9 cellular contexts compared by ENCODE assay signal in genomic region chr21:46604975-46605758, GRCh38. TPM values are rescaled to one million over a fixed set of nuclear protein-coding genes. Genes with fewer than 3 reads are reported as not detected.
DNase-seq lines count a peak whose midpoint lies in the region; ATAC-seq and TF ChIP-seq lines count a peak whose summit lies in the region.
"Had no signal": no experiment of that assay in that cellular context is flagged by ENCODE, and none has a peak within 500 bp of the region (broad histone marks: within the 10 kb centered on the region; RNA-seq: fewer than 3 reads in every experiment).

TSS of gene S100B (minus strand) at chr21:46605082. CDS start at chr21:46602415, 2,667 bp downstream.

- peaks cover 24% of the 10 kb centered on the region for H3K4me1 Mint-ChIP-seq in activated CD4-positive, alpha-beta memory T cell treated with anti-CD3 and anti-CD28 coated beads for 36 hours (ENCODE audit: low read depth)

- H3K4me3 Mint-ChIP-seq in activated CD4-positive, alpha-beta memory T cell treated with anti-CD3 and anti-CD28 coated beads for 36 hours: no peak within 1 kb of the TSS

- TF ChIP-seq CTCF in smooth muscle cell (IDR thresholded peaks at IDR 0.05; ENCODE audit: borderline replicate concordance, insufficient read depth, poor library complexity, severe bottlenecking): no peak

- H3K27ac Mint-ChIP-seq in activated CD4-positive, alpha-beta memory T cell treated with anti-CD3 and anti-CD28 coated beads for 36 hours: peak within 1 kb of the TSS; percentile 25

- H3K4me1 ChIP-seq in smooth muscle cell (ENCODE audit: low read depth): peaks cover 13% of the 10 kb centered on the region

- no peaks in the 10 kb centered on the region for H3K9me3 ChIP-seq in smooth muscle cell (replicated peaks; ENCODE audit: low read depth)

- no peaks in the 10 kb centered on the region for H3K36me3 Mint-ChIP-seq in activated CD4-positive, alpha-beta memory T cell treated with anti-CD3 and anti-CD28 coated beads for 36 hours

- no peaks in the 10 kb centered on the region for H3K79me2 ChIP-seq in smooth muscle cell (ENCODE audit: low read depth)
- H3K79me2 ChIP-seq: hepatocyte had no signal

- no peaks in the 10 kb centered on the region for H3F3A ChIP-seq in smooth muscle cell (ENCODE audit: low read depth)

- peak; percentile 58 for DNase-seq in Jurkat, Clone E6-1 (ENCODE audit: low read depth, low spot score)
- no peak for DNase-seq in activated CD4-positive, alpha-beta memory T cell treated with anti-CD3 and anti-CD28 coated beads for 36 hours
- DNase-seq in hypothalamus (lab: John Stamatoyannopoulos, UW) (peak in 48 of 51 donors; percentile 35 to 96 (median 84)), smooth muscle cell (lab: John Stamatoyannopoulos, UW; ENCODE audit: unreplicated experiment) (no peak), HEK293T (ENCODE audit: extremely low spot score) (no peak)
- DNase-seq: NCI-H1105 treated with DMSO at 0.1 percent for 48 hours had no signal

- no peak within 1 kb of the TSS for H3K4me2 ChIP-seq in smooth muscle cell
- H3K4me2 ChIP-seq: hepatocyte had no signal

- H3K9ac ChIP-seq in smooth muscle cell (ENCODE audit: low read depth): no peak within 1 kb of the TSS

- H3K27me3 Mint-ChIP-seq in activated CD4-positive, alpha-beta memory T cell treated with anti-CD3 and anti-CD28 coated beads for 36 hours: no peaks in the 10 kb centered on the region

- POLR2A ChIA-PET in activated CD4-positive, alpha-beta memory T cell treated with anti-CD3 and anti-CD28 coated beads for 36 hours (lab: Charles Lee): no interaction called here
- POLR2A ChIA-PET in HEK293T (lab: Yijun Ruan, JAX): no interaction called here

- CTCF ChIA-PET in activated CD4-positive, alpha-beta memory T cell treated with anti-CD3 and anti-CD28 coated beads for 36 hours (lab: Charles Lee): no interaction called here
- CTCF ChIA-PET in HEK293T (lab: Yijun Ruan, JAX): interaction anchor here (0.6 kb wide), 1 partner anchor 10 kb away, joined by 3 read pairs; no protein-coding TSS in a partner anchor

- 83% methylated on average over 14 of the region's 14 CpGs for WGBS in smooth muscle cell (ENCODE audit: low lambda C conversion rate)

- H3K27ac ChIP-seq in smooth muscle cell (ENCODE audit: low read depth): no peak within 1 kb of the TSS
- H3K27ac ChIP-seq: hepatocyte had no signal

- no peak within 1 kb of the TSS for H3K4me3 ChIP-seq in Jurkat, Clone E6-1 (ENCODE audit: low read length)
- no peak within 1 kb of the TSS for H3K4me3 ChIP-seq in smooth muscle cell
- H3K4me3 ChIP-seq: hepatocyte had no signal

- no peaks in the 10 kb centered on the region for H3K9me3 Mint-ChIP-seq in activated CD4-positive, alpha-beta memory T cell treated with anti-CD3 and anti-CD28 coated beads for 36 hours

- H4K20me1 ChIP-seq in smooth muscle cell (ENCODE audit: low read depth): no peaks in the 10 kb centered on the region

- ATAC-seq in HG02938 (IDR thresholded peaks at IDR 0.05; ENCODE audit: unreplicated experiment) (no peak), GM21529 (IDR thresholded peaks at IDR 0.05; ENCODE audit: unreplicated experiment) (no peak)

- no peaks in the 10 kb centered on the region for H3K36me3 ChIP-seq in smooth muscle cell (ENCODE audit: low read depth)

- H2AFZ ChIP-seq in smooth muscle cell (ENCODE audit: low read depth): peak within 1 kb of the TSS; percentile 33
- H2AFZ ChIP-seq: hepatocyte had no signal

- intact Hi-C loops in activated CD4-positive, alpha-beta memory T cell treated with anti-CD3 and anti-CD28 coated beads for 36 hours (cut with micrococcal nuclease): no loop called here

- H3K27me3 ChIP-seq in smooth muscle cell (ENCODE audit: low read depth): no peaks in the 10 kb centered on the region
- H3K27me3 ChIP-seq: hepatocyte had no signal

TF ChIP-seq in HEK293T, 16 proteins besides CTCF, POLR2A, EP300 and RAD21:
- no peak for TF ChIP-seq ZNF384 (IDR thresholded peaks at IDR 0.05)
- TF ChIP-seq CTBP1 (IDR thresholded peaks at IDR 0.05; ENCODE audit: borderline replicate concordance): no peak
- TF ChIP-seq FOXK2 (IDR thresholded peaks at IDR 0.05): no peak
- TF ChIP-seq SUZ12 (IDR thresholded peaks at IDR 0.05): no peak
- TF ChIP-seq LEF1 (IDR thresholded peaks at IDR 0.05; ENCODE audit: borderline replicate concordance): no peak
- TF ChIP-seq ARNT (IDR thresholded peaks at IDR 0.05): no peak
- TF ChIP-seq HDGF (IDR thresholded peaks at IDR 0.05; ENCODE audit: borderline replicate concordance): no peak
- TF ChIP-seq PKNOX1 (IDR thresholded peaks at IDR 0.05): no peak
- no peak for TF ChIP-seq SP1 (IDR thresholded peaks at IDR 0.05)
- no peak for TF ChIP-seq L3MBTL2 (conservative IDR thresholded peaks at IDR 0.05)
- no peak for TF ChIP-seq NFRKB (IDR thresholded peaks at IDR 0.05)
- no peak for TF ChIP-seq FOXM1 (IDR thresholded peaks at IDR 0.05; ENCODE audit: borderline replicate concordance)
- no peak for TF ChIP-seq BHLHE40 (IDR thresholded peaks at IDR 0.05; ENCODE audit: borderline replicate concordance)
- TF ChIP-seq FOXA1 (IDR thresholded peaks at IDR 0.05): no peak
- no peak for TF ChIP-seq TARDBP (IDR thresholded peaks at IDR 0.05)
- TF ChIP-seq ELF4 (IDR thresholded peaks at IDR 0.05): no peak

RNA-seq across cellular contexts. Expression of gene S100B, which starts in this region (rescaled TPM):
- polyA plus RNA-seq in Jurkat, Clone E6-1 (2012; ENCODE audit: insufficient read depth, insufficient read length): not detected
- not detected for total RNA-seq in activated CD4-positive, alpha-beta memory T cell treated with anti-CD3 and anti-CD28 coated beads for 36 hours
- not detected in 2 replicates for total RNA-seq in smooth muscle cell
- not detected in 2 replicates for polyA plus RNA-seq in smooth muscle cell
- total RNA-seq: hepatocyte had no signal
- polyA plus RNA-seq: hepatocyte had no signal

Comparison
In these comparisons a context has a peak if more than half of its experiments do, and no peak if none do; other contexts are left out.
1. DNase-seq: peak in Jurkat, Clone E6-1 (single experiment) and hypothalamus (48 of 51); none in activated CD4-positive, alpha-beta memory T cell treated with anti-CD3 and anti-CD28 coated beads for 36 hours (single experiment), smooth muscle cell (single experiment) and HEK293T (single experiment).